In genomic region chr2:200147371-200147770, GRCh38 we compare ENCODE assay signal across 24 cellular contexts.
"Had no signal": no experiment of that assay in that cellular context is flagged by ENCODE, and none has a peak within 500 bp of the region (broad histone marks: within the 10 kb centered on the region; RNA-seq: fewer than 3 reads in every experiment).

No MANE protein-coding gene starts in this region.

- H3K4me3 Mint-ChIP-seq: mesothelial cell of epicardium had no signal

- DNase-seq: dermis blood vessel endothelial cell; dorsolateral prefrontal cortex; effector CD4-positive, alpha-beta T cell; effector memory CD4-positive, alpha-beta T cell; esophagus squamous epithelium; foreskin fibroblast; foreskin melanocyte; gastrocnemius medialis; glutamatergic neuron; head of caudate nucleus; heart right ventricle; hippocampal formation; left cardiac atrium; left lung; left ventricle myocardium superior; lower lobe of right lung; mesenchymal stem cell; mucosa of descending colon had no signal

- H3K27ac Mint-ChIP-seq: mesothelial cell of epicardium had no signal

- H3K36me3 ChIP-seq: esophagus squamous epithelium, gastrocnemius medialis, heart right ventricle, left lung, lower lobe of right lung had no signal

- H3K4me3 ChIP-seq: coronary artery, dorsolateral prefrontal cortex, esophagus squamous epithelium, gastrocnemius medialis, heart right ventricle, left lung, lower lobe of right lung, mucosa of descending colon had no signal

- H3K9me3 ChIP-seq: gastrocnemius medialis had no signal

- H3K27me3 ChIP-seq: dorsolateral prefrontal cortex, esophagus squamous epithelium, gastrocnemius medialis, heart right ventricle, left lung had no signal

- H3K4me1 Mint-ChIP-seq: mesothelial cell of epicardium had no signal

- ATAC-seq: gastrocnemius medialis, heart right ventricle, left cardiac atrium, left lung, left ventricle myocardium superior, lower lobe of right lung, mucosa of descending colon had no signal

- H3K4me1 ChIP-seq: esophagus squamous epithelium, gastrocnemius medialis, heart right ventricle, left lung, lower lobe of right lung had no signal

- H3K27ac ChIP-seq: coronary artery, dorsolateral prefrontal cortex, esophagus squamous epithelium, gastrocnemius medialis, heart right ventricle, left lung, lower lobe of right lung had no signal

- FAIRE-seq: colon, endothelial cell of umbilical vein, islet of Langerhans, keratinocyte had no signal
